ENCODE assay signal across 12 cellular contexts in genomic region chr1:6082430-6082971, GRCh38. TPM values are rescaled to one million over a fixed set of nuclear protein-coding genes. Genes with fewer than 3 reads are reported as not detected.
DNase-seq lines count a peak whose midpoint lies in the region; ATAC-seq and TF ChIP-seq lines count a peak whose summit lies in the region.
"Had no signal": no experiment of that assay in that cellular context is flagged by ENCODE, and none has a peak within 500 bp of the region (broad histone marks: within the 10 kb centered on the region; RNA-seq: fewer than 3 reads in every experiment).

No MANE protein-coding gene starts in this region.

- in situ Hi-C loops in astrocyte of the cerebellum (cut with HindIII; ENCODE audit: low sequenced_read_pairs), result no loop called here

- ATAC-seq in GM18870 (IDR thresholded peaks at IDR 0.05; ENCODE audit: unreplicated experiment), result no peak
- ATAC-seq in HG02970 (IDR thresholded peaks at IDR 0.05; ENCODE audit: low FRiP score, unreplicated experiment), result no peak
- ATAC-seq in HG03354 (IDR thresholded peaks at IDR 0.05; ENCODE audit: poor library complexity, severe bottlenecking, unreplicated experiment), result no peak

- H3K27ac ChIP-seq in 22Rv1, result no peak overlapping the region
- H3K27ac ChIP-seq: epithelial cell of prostate had no signal

- H3K27me3 ChIP-seq in kidney epithelial cell (ENCODE audit: control insufficient read depth, insufficient read depth, low read length), result peaks cover 61% of the 10 kb centered on the region

- DNase-seq in astrocyte of the cerebellum (ENCODE audit: low read depth) (no peak), kidney epithelial cell (ENCODE audit: low read depth) (no peak), GM19240 (ENCODE audit: insufficient read length, low spot score) (no peak)
- DNase-seq: CD4-positive, alpha-beta memory T cell; NCI-H1092; SHP77 treated with DMSO at 0.1 percent for 48 hours had no signal

- TF ChIP-seq CTCF in 22Rv1 (IDR thresholded peaks at IDR 0.05) (peak; percentile 19), GM12875 (IDR thresholded peaks at IDR 0.05; ENCODE audit: borderline replicate concordance, insufficient read depth, low read depth, low read length) (0 out of 2 replicates have a peak, but pooled peaks have one; percentile 11), astrocyte of the cerebellum (IDR thresholded peaks at IDR 0.05; ENCODE audit: low read depth, low read length, missing control alignments) (peak; percentile 39), kidney epithelial cell (IDR thresholded peaks at IDR 0.05; ENCODE audit: insufficient read depth, low read length, poor library complexity, severe bottlenecking) (peak; percentile 24)

- H3K4me3 ChIP-seq in GM12875 (ENCODE audit: low read depth, low read length), result no peak overlapping the region
- H3K4me3 ChIP-seq in astrocyte of the cerebellum (ENCODE audit: low read depth, low read length), result no peak overlapping the region
- H3K4me3 ChIP-seq in kidney epithelial cell (ENCODE audit: low read depth, low read length), result no peak overlapping the region

- no peaks in the 10 kb centered on the region for H3K36me3 ChIP-seq in kidney epithelial cell (ENCODE audit: control insufficient read depth, insufficient read depth, low read length)

RNA-seq across cellular contexts. Expression of gene KCNAB2, which starts 36.8 kb away (rescaled TPM):
- total RNA-seq in kidney epithelial cell, result 1.6 and 2.7 TPM in 2 replicates
